Comparison of ENCODE assay signal across 1 cellular context in genomic region chr10:120850911-120851865, GRCh38.
TF ChIP-seq lines count a peak whose summit lies in the region.

Gene WDR11 (plus strand): TSS chr10:120851362. CDS start chr10:120851421, 59 bp downstream.

TF ChIP-seq in HepG2, 621 proteins besides CTCF, POLR2A, EP300 and RAD21 (continued from another document and continues in another):
- TF ChIP-seq RNF2 (conservative IDR thresholded peaks at IDR 0.05; ENCODE audit: low read depth) (0 out of 2 replicates have a peak, but pooled peaks have one; percentile 61), ZNF260 (CRISPR knock-in tag; IDR thresholded peaks at IDR 0.05; ENCODE audit: borderline replicate concordance, low read depth) (no peak), U2AF2 (IDR thresholded peaks at IDR 0.05; ENCODE audit: low read depth, low read length) (0 out of 2 replicates have a peak, but pooled peaks have one; percentile 59), ZNF605 (CRISPR knock-in tag; IDR thresholded peaks at IDR 0.05) (peak; percentile 54; the same call in 1 of the 2 replicates), ATF3 (CRISPR knock-in tag; IDR thresholded peaks at IDR 0.05) (0 out of 2 replicates have a peak, but pooled peaks have one; percentile 13), ZNF777 (CRISPR knock-in tag; IDR thresholded peaks at IDR 0.05) (0 out of 2 replicates have a peak, but pooled peaks have one; percentile 30), DPF2 (CRISPR knock-in tag; IDR thresholded peaks at IDR 0.05; ENCODE audit: borderline replicate concordance, low read depth) (no peak), HNRNPL (IDR thresholded peaks at IDR 0.05; ENCODE audit: low read depth, low read length) (no peak), ZBTB26 (CRISPR knock-in tag; IDR thresholded peaks at IDR 0.05; ENCODE audit: borderline replicate concordance) (peak; percentile 96), JUND (CRISPR knock-in tag; IDR thresholded peaks at IDR 0.05) (no peak), ZNF12 (CRISPR knock-in tag; IDR thresholded peaks at IDR 0.05) (peak; percentile 66), HOXD1 (CRISPR knock-in tag; IDR thresholded peaks at IDR 0.05) (peak; percentile 60; the same call in 1 of the 2 replicates), ZNF232 (CRISPR knock-in tag; IDR thresholded peaks at IDR 0.05; ENCODE audit: borderline replicate concordance) (peak; percentile 80; the same call in 1 of the 2 replicates), ZNF792 (CRISPR knock-in tag; IDR thresholded peaks at IDR 0.05) (peak; percentile 94), POLR2AphosphoS5 (IDR thresholded peaks at IDR 0.05; ENCODE audit: low read depth, low read length) (peak; percentile 89), ZNF678 (CRISPR knock-in tag; IDR thresholded peaks at IDR 0.05) (no peak), ZNF253 (CRISPR knock-in tag; IDR thresholded peaks at IDR 0.05; ENCODE audit: borderline replicate concordance) (no peak), KMT2B (CRISPR knock-in tag; IDR thresholded peaks at IDR 0.05) (peak; percentile 94), MEIS1 (CRISPR knock-in tag; IDR thresholded peaks at IDR 0.05; ENCODE audit: borderline replicate concordance) (peak; percentile 94), ZNF335 (CRISPR knock-in tag; IDR thresholded peaks at IDR 0.05) (peak; percentile 76; the same call in 1 of the 2 replicates), GFI1 (CRISPR knock-in tag; IDR thresholded peaks at IDR 0.05; ENCODE audit: borderline replicate concordance) (peak; percentile 55), GLMP (CRISPR knock-in tag; IDR thresholded peaks at IDR 0.05; ENCODE audit: borderline replicate concordance) (no peak), PHF5A (CRISPR knock-in tag; IDR thresholded peaks at IDR 0.05; ENCODE audit: low read depth, unreplicated experiment) (peak; percentile 87), ZFP36L1 (CRISPR knock-in tag; IDR thresholded peaks at IDR 0.05) (peak; percentile 18; the same call in 1 of the 2 replicates), AFF4 (CRISPR knock-in tag; IDR thresholded peaks at IDR 0.05) (no peak), ZBTB33 (CRISPR knock-in tag; IDR thresholded peaks at IDR 0.05) (peak; percentile 61), ZSCAN12 (CRISPR knock-in tag; IDR thresholded peaks at IDR 0.05) (peak; percentile 55; the same call in 1 of the 2 replicates)
- TF ChIP-seq, protein P1, sequence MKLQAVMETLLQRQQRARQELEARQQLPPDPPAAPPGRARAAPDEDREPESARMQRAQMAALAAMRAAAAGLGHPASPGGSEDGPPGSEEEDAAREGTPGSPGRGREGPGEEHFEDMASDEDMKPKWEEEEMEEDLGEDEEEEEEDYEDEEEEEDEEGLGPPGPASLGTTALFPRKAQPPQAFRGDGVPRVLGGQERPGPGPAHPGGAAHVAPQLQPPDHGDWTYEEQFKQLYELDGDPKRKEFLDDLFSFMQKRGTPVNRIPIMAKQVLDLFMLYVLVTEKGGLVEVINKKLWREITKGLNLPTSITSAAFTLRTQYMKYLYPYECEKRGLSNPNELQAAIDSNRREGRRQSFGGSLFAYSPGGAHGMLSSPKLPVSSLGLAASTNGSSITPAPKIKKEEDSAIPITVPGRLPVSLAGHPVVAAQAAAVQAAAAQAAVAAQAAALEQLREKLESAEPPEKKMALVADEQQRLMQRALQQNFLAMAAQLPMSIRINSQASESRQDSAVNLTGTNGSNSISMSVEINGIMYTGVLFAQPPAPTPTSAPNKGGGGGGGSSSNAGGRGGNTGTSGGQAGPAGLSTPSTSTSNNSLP (IDR thresholded peaks at IDR 0.05; ENCODE audit: low read depth, low read length) = peak; percentile 71; the same call in 1 of the 2 replicates
- TF ChIP-seq, protein P2, sequence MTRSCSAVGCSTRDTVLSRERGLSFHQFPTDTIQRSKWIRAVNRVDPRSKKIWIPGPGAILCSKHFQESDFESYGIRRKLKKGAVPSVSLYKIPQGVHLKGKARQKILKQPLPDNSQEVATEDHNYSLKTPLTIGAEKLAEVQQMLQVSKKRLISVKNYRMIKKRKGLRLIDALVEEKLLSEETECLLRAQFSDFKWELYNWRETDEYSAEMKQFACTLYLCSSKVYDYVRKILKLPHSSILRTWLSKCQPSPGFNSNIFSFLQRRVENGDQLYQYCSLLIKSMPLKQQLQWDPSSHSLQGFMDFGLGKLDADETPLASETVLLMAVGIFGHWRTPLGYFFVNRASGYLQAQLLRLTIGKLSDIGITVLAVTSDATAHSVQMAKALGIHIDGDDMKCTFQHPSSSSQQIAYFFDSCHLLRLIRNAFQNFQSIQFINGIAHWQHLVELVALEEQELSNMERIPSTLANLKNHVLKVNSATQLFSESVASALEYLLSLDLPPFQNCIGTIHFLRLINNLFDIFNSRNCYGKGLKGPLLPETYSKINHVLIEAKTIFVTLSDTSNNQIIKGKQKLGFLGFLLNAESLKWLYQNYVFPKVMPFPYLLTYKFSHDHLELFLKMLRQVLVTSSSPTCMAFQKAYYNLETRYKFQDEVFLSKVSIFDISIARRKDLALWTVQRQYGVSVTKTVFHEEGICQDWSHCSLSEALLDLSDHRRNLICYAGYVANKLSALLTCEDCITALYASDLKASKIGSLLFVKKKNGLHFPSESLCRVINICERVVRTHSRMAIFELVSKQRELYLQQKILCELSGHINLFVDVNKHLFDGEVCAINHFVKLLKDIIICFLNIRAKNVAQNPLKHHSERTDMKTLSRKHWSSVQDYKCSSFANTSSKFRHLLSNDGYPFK (CRISPR knock-in tag; IDR thresholded peaks at IDR 0.05; ENCODE audit: borderline replicate concordance) = peak; percentile 94
- TF ChIP-seq, protein P3, sequence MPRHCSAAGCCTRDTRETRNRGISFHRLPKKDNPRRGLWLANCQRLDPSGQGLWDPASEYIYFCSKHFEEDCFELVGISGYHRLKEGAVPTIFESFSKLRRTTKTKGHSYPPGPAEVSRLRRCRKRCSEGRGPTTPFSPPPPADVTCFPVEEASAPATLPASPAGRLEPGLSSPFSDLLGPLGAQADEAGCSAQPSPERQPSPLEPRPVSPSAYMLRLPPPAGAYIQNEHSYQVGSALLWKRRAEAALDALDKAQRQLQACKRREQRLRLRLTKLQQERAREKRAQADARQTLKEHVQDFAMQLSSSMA (CRISPR knock-in tag; IDR thresholded peaks at IDR 0.05) = no peak
- TF ChIP-seq, protein P4, sequence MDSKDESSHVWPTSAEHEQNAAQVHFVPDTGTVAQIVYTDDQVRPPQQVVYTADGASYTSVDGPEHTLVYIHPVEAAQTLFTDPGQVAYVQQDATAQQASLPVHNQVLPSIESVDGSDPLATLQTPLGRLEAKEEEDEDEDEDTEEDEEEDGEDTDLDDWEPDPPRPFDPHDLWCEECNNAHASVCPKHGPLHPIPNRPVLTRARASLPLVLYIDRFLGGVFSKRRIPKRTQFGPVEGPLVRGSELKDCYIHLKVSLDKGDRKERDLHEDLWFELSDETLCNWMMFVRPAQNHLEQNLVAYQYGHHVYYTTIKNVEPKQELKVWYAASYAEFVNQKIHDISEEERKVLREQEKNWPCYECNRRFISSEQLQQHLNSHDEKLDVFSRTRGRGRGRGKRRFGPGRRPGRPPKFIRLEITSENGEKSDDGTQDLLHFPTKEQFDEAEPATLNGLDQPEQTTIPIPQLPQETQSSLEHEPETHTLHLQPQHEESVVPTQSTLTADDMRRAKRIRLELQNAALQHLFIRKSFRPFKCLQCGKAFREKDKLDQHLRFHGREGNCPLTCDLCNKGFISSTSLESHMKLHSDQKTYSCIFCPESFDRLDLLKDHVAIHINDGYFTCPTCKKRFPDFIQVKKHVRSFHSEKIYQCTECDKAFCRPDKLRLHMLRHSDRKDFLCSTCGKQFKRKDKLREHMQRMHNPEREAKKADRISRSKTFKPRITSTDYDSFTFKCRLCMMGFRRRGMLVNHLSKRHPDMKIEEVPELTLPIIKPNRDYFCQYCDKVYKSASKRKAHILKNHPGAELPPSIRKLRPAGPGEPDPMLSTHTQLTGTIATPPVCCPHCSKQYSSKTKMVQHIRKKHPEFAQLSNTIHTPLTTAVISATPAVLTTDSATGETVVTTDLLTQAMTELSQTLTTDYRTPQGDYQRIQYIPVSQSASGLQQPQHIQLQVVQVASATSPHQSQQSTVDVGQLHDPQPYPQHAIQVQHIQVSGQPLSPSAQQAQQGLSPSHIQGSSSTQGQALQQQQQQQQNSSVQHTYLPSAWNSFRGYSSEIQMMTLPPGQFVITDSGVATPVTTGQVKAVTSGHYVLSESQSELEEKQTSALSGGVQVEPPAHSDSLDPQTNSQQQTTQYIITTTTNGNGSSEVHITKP (CRISPR knock-in tag; IDR thresholded peaks at IDR 0.05; ENCODE audit: low read depth) = peak; percentile 81
- TF ChIP-seq, protein P5, sequence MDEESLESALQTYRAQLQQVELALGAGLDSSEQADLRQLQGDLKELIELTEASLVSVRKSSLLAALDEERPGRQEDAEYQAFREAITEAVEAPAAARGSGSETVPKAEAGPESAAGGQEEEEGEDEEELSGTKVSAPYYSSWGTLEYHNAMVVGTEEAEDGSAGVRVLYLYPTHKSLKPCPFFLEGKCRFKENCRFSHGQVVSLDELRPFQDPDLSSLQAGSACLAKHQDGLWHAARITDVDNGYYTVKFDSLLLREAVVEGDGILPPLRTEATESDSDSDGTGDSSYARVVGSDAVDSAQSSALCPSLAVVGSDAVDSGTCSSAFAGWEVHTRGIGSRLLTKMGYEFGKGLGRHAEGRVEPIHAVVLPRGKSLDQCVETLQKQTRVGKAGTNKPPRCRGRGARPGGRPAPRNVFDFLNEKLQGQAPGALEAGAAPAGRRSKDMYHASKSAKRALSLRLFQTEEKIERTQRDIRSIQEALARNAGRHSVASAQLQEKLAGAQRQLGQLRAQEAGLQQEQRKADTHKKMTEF (CRISPR knock-in tag; IDR thresholded peaks at IDR 0.05) = peak; percentile 97
- TF ChIP-seq, protein P6, sequence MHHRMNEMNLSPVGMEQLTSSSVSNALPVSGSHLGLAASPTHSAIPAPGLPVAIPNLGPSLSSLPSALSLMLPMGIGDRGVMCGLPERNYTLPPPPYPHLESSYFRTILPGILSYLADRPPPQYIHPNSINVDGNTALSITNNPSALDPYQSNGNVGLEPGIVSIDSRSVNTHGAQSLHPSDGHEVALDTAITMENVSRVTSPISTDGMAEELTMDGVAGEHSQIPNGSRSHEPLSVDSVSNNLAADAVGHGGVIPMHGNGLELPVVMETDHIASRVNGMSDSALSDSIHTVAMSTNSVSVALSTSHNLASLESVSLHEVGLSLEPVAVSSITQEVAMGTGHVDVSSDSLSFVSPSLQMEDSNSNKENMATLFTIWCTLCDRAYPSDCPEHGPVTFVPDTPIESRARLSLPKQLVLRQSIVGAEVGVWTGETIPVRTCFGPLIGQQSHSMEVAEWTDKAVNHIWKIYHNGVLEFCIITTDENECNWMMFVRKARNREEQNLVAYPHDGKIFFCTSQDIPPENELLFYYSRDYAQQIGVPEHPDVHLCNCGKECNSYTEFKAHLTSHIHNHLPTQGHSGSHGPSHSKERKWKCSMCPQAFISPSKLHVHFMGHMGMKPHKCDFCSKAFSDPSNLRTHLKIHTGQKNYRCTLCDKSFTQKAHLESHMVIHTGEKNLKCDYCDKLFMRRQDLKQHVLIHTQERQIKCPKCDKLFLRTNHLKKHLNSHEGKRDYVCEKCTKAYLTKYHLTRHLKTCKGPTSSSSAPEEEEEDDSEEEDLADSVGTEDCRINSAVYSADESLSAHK (CRISPR knock-in tag; IDR thresholded peaks at IDR 0.05; ENCODE audit: borderline replicate concordance) = no peak
